In genomic region chr1:59878370-59878769, GRCh38 we compare ENCODE assay signal across 24 cellular contexts. TPM values are rescaled to one million over a fixed set of nuclear protein-coding genes. Genes with fewer than 3 reads are reported as not detected.
"Had no signal": no experiment of that assay in that cellular context is flagged by ENCODE, and none has a peak within 500 bp of the region (broad histone marks: within the 10 kb centered on the region; RNA-seq: fewer than 3 reads in every experiment).

No MANE protein-coding gene starts in this region.

- H3K27me3 ChIP-seq: brain microvascular endothelial cell, Peyer's patch had no signal

- H3K36me3 ChIP-seq: brain microvascular endothelial cell, SJSA1 had no signal

- H3K4me1 Mint-ChIP-seq: activated CD4-positive, alpha-beta memory T cell treated with anti-CD3 and anti-CD28 coated beads, Interleukin-2, amount 10 ng/mL, durations not matched to agents 7 days and 5 days; activated CD4-positive, alpha-beta T cell treated with anti-CD3 and anti-CD28 coated beads for 36 hours; activated naive CD4-positive, alpha-beta T cell treated with anti-CD3 and anti-CD28 coated beads, Interleukin-2, amount 10 ng/mL, durations not matched to agents 7 days and 5 days had no signal

- DNase-seq: activated CD4-positive, alpha-beta memory T cell treated with anti-CD3 and anti-CD28 coated beads, Interleukin-2, amount 10 ng/mL, durations not matched to agents 7 days and 5 days; activated CD4-positive, alpha-beta T cell treated with anti-CD3 and anti-CD28 coated beads for 36 hours; activated CD4-positive, alpha-beta T cell treated with anti-CD3 and anti-CD28 coated beads, Interleukin-2, amount 50 U/mL, for 1 hour; activated gamma-delta T cell treated with Interleukin-2 at 50 U/mL for 16 hours; activated naive CD4-positive, alpha-beta T cell treated with anti-CD3 and anti-CD28 coated beads, Interleukin-2, amount 10 ng/mL, durations not matched to agents 7 days and 5 days; activated naive CD8-positive, alpha-beta T cell treated with anti-CD3 and anti-CD28 coated beads for 36 hours; activated T-cell treated with anti-CD3 and anti-CD28 coated beads for 4 hours; activated T-cell treated with anti-CD3 and anti-CD28 coated beads, Interleukin-2, amount 50 U/mL, for 48 hours; brain microvascular endothelial cell; cerebellar nuclear complex; KBM-7; NCI-H1092; NCI-H1417; NCI-H2029; NCI-H226; NCI-H526; NCI-H82; Peyer's patch; Right ventricle myocardium superior; T-helper 2 cell had no signal

- ATAC-seq: activated CD4-positive, alpha-beta T cell treated with anti-CD3 and anti-CD28 coated beads for 36 hours had no signal

- H3K27ac ChIP-seq: brain microvascular endothelial cell, Peyer's patch, RWPE1, SJSA1, VCaP had no signal

- H3K27me3 Mint-ChIP-seq: activated CD4-positive, alpha-beta memory T cell treated with anti-CD3 and anti-CD28 coated beads, Interleukin-2, amount 10 ng/mL, durations not matched to agents 7 days and 5 days; activated CD4-positive, alpha-beta T cell treated with anti-CD3 and anti-CD28 coated beads for 36 hours; activated naive CD4-positive, alpha-beta T cell treated with anti-CD3 and anti-CD28 coated beads, Interleukin-2, amount 10 ng/mL, durations not matched to agents 7 days and 5 days; activated naive CD8-positive, alpha-beta T cell treated with anti-CD3 and anti-CD28 coated beads for 36 hours had no signal

- H3K9me3 ChIP-seq: Peyer's patch, SJSA1 had no signal

- H3K27ac Mint-ChIP-seq: activated CD4-positive, alpha-beta memory T cell treated with anti-CD3 and anti-CD28 coated beads, Interleukin-2, amount 10 ng/mL, durations not matched to agents 7 days and 5 days; activated CD4-positive, alpha-beta T cell treated with anti-CD3 and anti-CD28 coated beads for 36 hours; activated naive CD4-positive, alpha-beta T cell treated with anti-CD3 and anti-CD28 coated beads, Interleukin-2, amount 10 ng/mL, durations not matched to agents 7 days and 5 days; activated naive CD8-positive, alpha-beta T cell treated with anti-CD3 and anti-CD28 coated beads for 36 hours; activated T-helper 2 cell treated with anti-CD3 and anti-CD28 coated beads, Interferon-gamma antibody, Interleukin-2, Interleukin-4, amounts not matched to agents 10 μg/mL and 5 μg/mL and 100 μg/mL, durations not matched to agents 14 hours and 24 hours and 36 hours had no signal

- H3K4me3 ChIP-seq: Peyer's patch, SJSA1 had no signal

- H3K4me3 Mint-ChIP-seq: activated CD4-positive, alpha-beta memory T cell treated with anti-CD3 and anti-CD28 coated beads, Interleukin-2, amount 10 ng/mL, durations not matched to agents 7 days and 5 days; activated CD4-positive, alpha-beta T cell treated with anti-CD3 and anti-CD28 coated beads for 36 hours; activated naive CD4-positive, alpha-beta T cell treated with anti-CD3 and anti-CD28 coated beads, Interleukin-2, amount 10 ng/mL, durations not matched to agents 7 days and 5 days; activated naive CD8-positive, alpha-beta T cell treated with anti-CD3 and anti-CD28 coated beads for 36 hours had no signal

- H3K4me1 ChIP-seq: SJSA1 had no signal

RNA-seq across cellular contexts. Expression of gene CYP2J2, which starts 48.2 kb away (rescaled TPM):
- total RNA-seq: SJSA1 had no signal
